ENCODE assay signal across 1 cellular context in genomic region chr5:141001466-141001853, GRCh38.
TF ChIP-seq lines count a peak whose summit lies in the region.

No MANE protein-coding gene starts in this region.

TF ChIP-seq in HepG2, 621 proteins besides CTCF, POLR2A, EP300 and RAD21:
- TF ChIP-seq ARID5B (CRISPR knock-in tag; IDR thresholded peaks at IDR 0.05) (no peak), ZNF639 (CRISPR knock-in tag; conservative IDR thresholded peaks at IDR 0.05) (no peak), ATF6 (CRISPR knock-in tag; conservative IDR thresholded peaks at IDR 0.05) (no peak)
